In the genomic region with DNA sequence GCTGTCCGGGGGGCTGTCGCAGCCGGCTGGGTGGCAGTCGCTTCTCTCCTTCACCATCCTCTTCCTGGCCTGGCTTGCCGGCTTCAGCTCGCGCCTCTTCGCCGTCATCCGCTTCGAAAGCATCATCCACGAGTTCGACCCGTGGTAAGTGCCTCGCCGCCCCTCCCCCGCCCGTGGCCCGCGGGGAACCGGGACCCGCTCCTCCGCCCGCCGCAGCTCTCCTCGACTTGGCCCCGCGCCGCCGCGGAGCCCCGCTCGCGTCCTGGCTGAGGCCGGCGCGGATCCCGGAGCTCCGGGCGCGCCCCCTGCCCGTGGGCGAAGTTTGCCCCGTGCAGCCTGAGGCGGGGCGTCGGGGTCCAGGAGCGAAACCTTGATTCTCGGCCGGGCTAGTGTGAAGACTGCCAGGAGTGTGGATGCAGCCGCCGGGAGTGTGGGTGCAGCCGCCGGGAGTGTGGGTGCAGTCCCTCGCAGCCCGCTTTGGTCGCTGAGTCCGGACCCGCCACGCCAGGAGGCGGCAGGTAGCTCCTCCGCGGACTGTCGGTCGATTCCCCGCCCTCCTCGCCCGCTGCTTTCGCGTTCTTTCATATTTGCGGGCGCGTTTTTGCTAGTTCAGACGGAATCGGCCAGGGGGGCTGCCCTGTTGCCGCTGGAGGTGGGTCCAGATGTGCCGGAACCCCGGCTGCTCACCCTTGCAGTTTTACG, we compare ENCODE assay signal across 8 cellular contexts. TPM values are rescaled to one million over a fixed set of nuclear protein-coding genes. Genes with fewer than 3 reads are reported as not detected.
DNase-seq lines count a peak whose midpoint lies in the region; ATAC-seq, FAIRE-seq and TF ChIP-seq lines count a peak whose summit lies in the region.

No MANE protein-coding gene starts in this region.

- peak overlapping the region; percentile 34; the same call in 1 of the 2 replicates for H2AFZ ChIP-seq in GM12878 (ENCODE audit: control insufficient read depth, low read depth, low read length)
- no peak overlapping the region for H2AFZ ChIP-seq in smooth muscle cell (ENCODE audit: low read depth)

- H3K9ac ChIP-seq in GM12878 (ENCODE audit: control insufficient read depth, insufficient read depth, low read length) (peak overlapping the region; percentile 91), iPS-20b (ENCODE audit: low read depth, low read length) (peak overlapping the region; percentile 86; the same call in 1 of the 2 replicates), smooth muscle cell (ENCODE audit: low read depth) (peak overlapping the region; percentile 65)

- CTCF ChIA-PET in A673 (lab: Charles Lee) (no interaction called here), GM12878 (lab: Yijun Ruan, JAX) (interaction anchor here (0.5 to 1.4 kb wide), 8 partner anchors 12 to 764 kb away, joined by 3 to 5 read pairs (median 4); no protein-coding TSS in a partner anchor)

- H3K36me3 ChIP-seq in A673 (ENCODE audit: insufficient read depth, low read length, poor library complexity, severe bottlenecking) (no peaks in the 10 kb centered on the region), GM12878 (ENCODE audit: control insufficient read depth in 2 of 2, insufficient read depth in 2 of 2, low read length in 1 of 2) (no peaks in the 10 kb centered on the region; a peak in 1 of 4 replicates), iPS-20b (ENCODE audit: insufficient read depth, low read depth, low read length) (no peaks in the 10 kb centered on the region), smooth muscle cell (ENCODE audit: low read depth) (no peaks in the 10 kb centered on the region)

- peaks cover 2% of the 10 kb centered on the region for H3K36me3 Mint-ChIP-seq in T-helper 17 cell (ENCODE audit: low read depth)

- H3K27me3 Mint-ChIP-seq in T-helper 17 cell, result no peaks in the 10 kb centered on the region

- H3K4me1 Mint-ChIP-seq in T-helper 17 cell, result peaks cover 22% of the 10 kb centered on the region

- WGBS in GM12878 (ENCODE audit: insufficient coverage, insufficient replicate concordance, low lambda C conversion rate, missing lambda C conversion rate), result 1% methylated on average over 75 of the region's 79 CpGs
- WGBS in smooth muscle cell (ENCODE audit: low lambda C conversion rate), result under 1% methylated on average over 60 of the region's 79 CpGs

- peak; percentile 41 for DNase-seq in A673 (ENCODE audit: low spot score)
- DNase-seq in T-helper 17 cell, result peak; percentile 42 to 50 (median 50)
- no peak for DNase-seq in GM12878 (ENCODE audit: low read depth, low spot score)
- peak; percentile 56 for DNase-seq in smooth muscle cell (lab: John Stamatoyannopoulos, UW; ENCODE audit: unreplicated experiment)
- DNase-seq in T1000 (lab: John Stamatoyannopoulos, UW), result no peak

- H3K4me1 ChIP-seq in A673 (ENCODE audit: insufficient read depth, low read length, poor library complexity, severe bottlenecking) (peaks cover 4% of the 10 kb centered on the region), GM12878 (ENCODE audit: control insufficient read depth, insufficient read depth, low read length) (peaks cover 7% of the 10 kb centered on the region; the same call in 1 of the 2 replicates), iPS-20b (ENCODE audit: insufficient read depth, low read length) (peaks cover 44% of the 10 kb centered on the region; the same call in 1 of the 2 replicates), smooth muscle cell (ENCODE audit: low read depth) (peaks cover 40% of the 10 kb centered on the region)

- H4K20me1 ChIP-seq in GM12878 (ENCODE audit: control insufficient read depth, insufficient read depth) (no peaks in the 10 kb centered on the region), smooth muscle cell (ENCODE audit: low read depth) (peaks cover 53% of the 10 kb centered on the region)

- H3K9me3 ChIP-seq in A673 (ENCODE audit: low read depth, low read length, poor library complexity, severe bottlenecking) (no peaks in the 10 kb centered on the region), T-helper 17 cell (ENCODE audit: control insufficient read depth, low read length, poor library complexity, severe bottlenecking) (no peaks in the 10 kb centered on the region), GM12878 (replicated peaks; ENCODE audit: control insufficient read depth, insufficient read depth, low read length) (no peaks in the 10 kb centered on the region), iPS-20b (ENCODE audit: insufficient read depth, low read depth, low read length) (no peaks in the 10 kb centered on the region), smooth muscle cell (replicated peaks; ENCODE audit: low read depth) (no peaks in the 10 kb centered on the region)

- peak overlapping the region; percentile 97 for H3K4me3 Mint-ChIP-seq in T-helper 17 cell

- BruUV-seq in A673 (replicated peaks; lab: Mats Ljungman, UMichigan) (no TSS peak), GM12878 (replicated peaks; lab: Mats Ljungman, UMichigan) (no TSS peak)

- in situ Hi-C loops in GM12878 (cut with MboI), result loop anchor here (10.0 kb wide), 1 partner anchor 289 kb away; no protein-coding TSS in a partner anchor

- POLR2A ChIA-PET in A673 (lab: Charles Lee; ENCODE audit: low non-redundant PET) (interaction anchor here (0.7 to 1.0 kb wide), 2 partner anchors 21 to 1799 kb away, joined by 3 to 13 read pairs; no protein-coding TSS in a partner anchor), GM12878 (lab: Charles Lee) (interaction anchor here (0.5 to 4.1 kb wide), 18 partner anchors 8 to 323 kb away, joined by 3 to 69 read pairs (median 6); no protein-coding TSS in a partner anchor)

- 0 out of 2 replicates have a peak overlapping the region, but pooled peaks have one; percentile 10 for H3K4me2 ChIP-seq in GM12878 (ENCODE audit: control insufficient read depth, insufficient read depth)
- peak overlapping the region; percentile 97 for H3K4me2 ChIP-seq in smooth muscle cell

- TF ChIP-seq RAD21 in GM12878 (IDR thresholded peaks at IDR 0.05; ENCODE audit: insufficient read depth, low read depth, low read length), result no peak

- FAIRE-seq in GM12878 (lab: Jason Lieb, UNC), result no peak

- H3K27me3 ChIP-seq in A673 (replicated peaks; ENCODE audit: insufficient read depth, low read depth, low read length, poor library complexity) (no peaks in the 10 kb centered on the region), GM12878 (replicated peaks in 1 of 2; ENCODE audit: control insufficient read depth in 2 of 2, insufficient read depth in 2 of 2, low read length in 1 of 2) (no peaks in the 10 kb centered on the region), iPS-20b (ENCODE audit: insufficient read depth, low read length) (no peaks in the 10 kb centered on the region), smooth muscle cell (ENCODE audit: low read depth) (peaks cover 4% of the 10 kb centered on the region)

- peak overlapping the region; percentile 96 for H3K27ac Mint-ChIP-seq in T-helper 17 cell

- TF ChIP-seq POLR2A in GM12878 (IDR thresholded peaks at IDR 0.05; ENCODE audit: low read depth, low read length), result peak; percentile 51

- H3K27ac ChIP-seq in A673 (ENCODE audit: low read depth, low read length, poor library complexity, severe bottlenecking) (peak overlapping the region; percentile 97), GM12878 (ENCODE audit: control insufficient read depth, insufficient read depth) (peak overlapping the region; percentile 92), iPS-20b (ENCODE audit: low read length) (peak overlapping the region; percentile 73), smooth muscle cell (ENCODE audit: low read depth) (peak overlapping the region; percentile 96)

- RAD21 ChIA-PET in GM12878 (lab: Charles Lee; ENCODE audit: unreplicated experiment), result interaction anchor here (0.7 to 8.0 kb wide), 21 partner anchors 9 to 360 kb away, joined by 3 to 88 read pairs (median 4); no protein-coding TSS in a partner anchor

- no peaks in the 10 kb centered on the region for H3F3A ChIP-seq in smooth muscle cell (ENCODE audit: low read depth)

- TF ChIP-seq CTCF in A673 (conservative IDR thresholded peaks at IDR 0.05; ENCODE audit: low read depth, low read length), result peak; percentile 22; the same call in 1 of the 2 replicates
- no peak for TF ChIP-seq CTCF in GM12878 (IDR thresholded peaks at IDR 0.05 in 2 of 3, conservative IDR thresholded peaks at IDR 0.05 in 1 of 3; ENCODE audit: control insufficient read depth in 2 of 3, extremely low read depth in 1 of 3, insufficient read depth in 1 of 3, low read depth in 3 of 3, low read length in 3 of 3)
- peak; percentile 24 for TF ChIP-seq CTCF in smooth muscle cell (IDR thresholded peaks at IDR 0.05; ENCODE audit: borderline replicate concordance, insufficient read depth, poor library complexity, severe bottlenecking)

- no peak for TF ChIP-seq EP300 in GM12878 (IDR thresholded peaks at IDR 0.05; ENCODE audit: borderline replicate concordance in 1 of 2, control insufficient read depth in 1 of 2, low read depth in 2 of 2, low read length in 2 of 2)

- H3K79me2 ChIP-seq in GM12878 (ENCODE audit: control insufficient read depth, insufficient read depth, low read length) (peaks cover 69% of the 10 kb centered on the region), smooth muscle cell (ENCODE audit: low read depth) (peaks cover 53% of the 10 kb centered on the region)

- SMC1A ChIA-PET in GM12878 (lab: Charles Lee; ENCODE audit: uncharacterized antibody, unreplicated experiment), result interaction anchor here (0.9 to 4.3 kb wide), 14 partner anchors 11 to 763 kb away, joined by 3 to 56 read pairs (median 4); no protein-coding TSS in a partner anchor

- H3K4me3 ChIP-seq in A673 (ENCODE audit: low read depth, low read length, poor library complexity, severe bottlenecking) (peak overlapping the region; percentile 89), GM12878 (peak overlapping the region; percentile 92), iPS-20b (ENCODE audit: low read length) (peak overlapping the region; percentile 90), smooth muscle cell (peak overlapping the region; percentile 96)

- intact Hi-C loops in A673 (cut with micrococcal nuclease; ENCODE audit: unreplicated experiment), result loop anchor here (5.0 to 10.0 kb wide), 2 partner anchors 624 to 759 kb away; no protein-coding TSS in a partner anchor
- intact Hi-C loops in GM12878 (cut with micrococcal nuclease; ENCODE audit: unreplicated experiment), result loop anchor here (5.0 to 10.0 kb wide), 5 partner anchors 71 to 766 kb away; no protein-coding TSS in a partner anchor

- ATAC-seq in GM18909 (IDR thresholded peaks at IDR 0.05; ENCODE audit: poor library complexity, unreplicated experiment), result peak; percentile 2
- ATAC-seq in HG03196 (IDR thresholded peaks at IDR 0.05; ENCODE audit: unreplicated experiment), result peak; percentile 1
- ATAC-seq in T-helper 17 cell, result peak; percentile 0
- peak; percentile 2 for ATAC-seq in GM12878

RNA-seq across cellular contexts. Expression of a gene that starts 0.6 kb away (rescaled TPM):
- 129 and 137 TPM in 2 replicates for total RNA-seq in A673 (2021)
- 100 to 1,000 TPM; 125 to 151 TPM for total RNA-seq in T-helper 17 cell
- total RNA-seq in GM12878 (2013; cell fraction: nucleolus; rRNA removed), result 279 and 287 TPM in 2 replicates
- 93.5 and 99.7 TPM in 2 replicates for total RNA-seq in GM12878 (2014; rRNA removed)
- total RNA-seq in GM12878 (2014; rRNA removed; fragmentation: Illumina TruSeq; extraction: Trizol), result 125 and 135 TPM in 2 replicates
- 83.9 and 87.3 TPM in 2 replicates for total RNA-seq in GM12878 (2021)
- 51.0 TPM for polyA plus RNA-seq in GM12878 (2011; ENCODE audit: low read depth)
- polyA plus RNA-seq in GM12878 (2011; rRNA removed), result 208 and 308 TPM in 2 replicates
- polyA plus RNA-seq in GM12878 (2011; cell fraction: cytosol; rRNA removed), result 76.6 and 78.3 TPM in 2 replicates
- polyA plus RNA-seq in GM12878 (2011; cell fraction: nucleus; rRNA removed), result 99.2 and 113 TPM in 2 replicates
- 73.1 and 105 TPM in 2 replicates for polyA plus RNA-seq in GM12878 (2012)
- polyA plus RNA-seq in GM12878 (2014; fragmentation: Illumina TruSeq; extraction: Trizol), result 80.0 and 89.8 TPM in 2 replicates
- 10 to 100 TPM; 19.9 to 29.3 TPM for polyA plus RNA-seq in GM12878 (2014; fragmentation: Nextera tagmentation; extraction: Ambion mirVana)
- polyA plus RNA-seq in GM12878 (2014; rRNA removed), result 55.9 and 71.1 TPM in 2 replicates
- polyA plus RNA-seq in GM12878 (2016; fragmentation: Nextera tagmentation; extraction: Ambion mirVana), result 10 to 100 TPM; 29.9 to 79.2 TPM
- polyA minus RNA-seq in GM12878 (2011; rRNA and poly(A)+ RNA removed), result 213 and 270 TPM in 2 replicates
- polyA minus RNA-seq in GM12878 (2011; cell fraction: cytosol; rRNA and poly(A)+ RNA removed), result 78.4 and 86.4 TPM in 2 replicates
- polyA minus RNA-seq in GM12878 (2011; cell fraction: nucleus; rRNA and poly(A)+ RNA removed), result 110 and 166 TPM in 2 replicates
- 191 and 214 TPM in 2 replicates for total RNA-seq in smooth muscle cell
- polyA plus RNA-seq in smooth muscle cell, result 79.1 and 82.0 TPM in 2 replicates

Comparison
In these comparisons a context has a peak if more than half of its experiments do, and no peak if none do; other contexts are left out.
1. DNase-seq: peak in A673 (single experiment), T-helper 17 cell (3 of 3) and smooth muscle cell (single experiment); none in GM12878 (single experiment) and T1000 (single experiment).
2. CTCF ChIP-seq: peak in A673 (single experiment) and smooth muscle cell (single experiment); none in GM12878 (0 of 3).
3. Peak in every context shown above with its lines, with median percentiles within 50 percentile points of each other: H3K27ac ChIP-seq, H3K4me3 ChIP-seq, ATAC-seq and H3K9ac ChIP-seq.